Comparison of ENCODE assay signal across 8 cellular contexts in genomic region chr7:24722386-24723177, GRCh38. TPM values are rescaled to one million over a fixed set of nuclear protein-coding genes. Genes with fewer than 3 reads are reported as not detected.
DNase-seq lines count a peak whose midpoint lies in the region; ATAC-seq and TF ChIP-seq lines count a peak whose summit lies in the region.

No MANE protein-coding gene starts in this region.

- H3K4me3 ChIP-seq in A673 (ENCODE audit: low read depth, low read length, poor library complexity, severe bottlenecking) (no peak overlapping the region), HAP-1 (no peak overlapping the region), adipocyte (ENCODE audit: low read length) (no peak overlapping the region)

- H3K27me3 ChIP-seq in A673 (replicated peaks; ENCODE audit: insufficient read depth, low read depth, low read length, poor library complexity) = no peaks in the 10 kb centered on the region
- H3K27me3 ChIP-seq in HAP-1 (ENCODE audit: low read depth) = no peaks in the 10 kb centered on the region
- no peaks in the 10 kb centered on the region for H3K27me3 ChIP-seq in adipocyte (replicated peaks; ENCODE audit: control insufficient read depth, insufficient read depth, low read length)

- peak; percentile 56 for TF ChIP-seq CTCF in A673 (conservative IDR thresholded peaks at IDR 0.05; ENCODE audit: low read depth, low read length)
- no peak for TF ChIP-seq CTCF in activated CD8-positive, alpha-beta T cell treated with anti-CD3 and anti-CD28 coated beads for 36 hours (IDR thresholded peaks at IDR 0.05)

- no peaks in the 10 kb centered on the region for H3K4me1 ChIP-seq in A673 (ENCODE audit: insufficient read depth, low read length, poor library complexity, severe bottlenecking)
- no peaks in the 10 kb centered on the region for H3K4me1 ChIP-seq in HAP-1
- H3K4me1 ChIP-seq in adipocyte (ENCODE audit: control insufficient read depth, insufficient read depth, low read length) = peaks cover 13% of the 10 kb centered on the region

- POLR2A ChIA-PET in A673 (lab: Charles Lee; ENCODE audit: low non-redundant PET) = no interaction called here
- POLR2A ChIA-PET in activated CD8-positive, alpha-beta T cell treated with anti-CD3 and anti-CD28 coated beads for 36 hours (lab: Charles Lee) = no interaction called here

- in situ Hi-C loops in HAP-1 (cut with MboI; ENCODE audit: low sequenced_read_pairs) = no loop called here

- H3K4me1 Mint-ChIP-seq in activated T-helper 2 cell treated with anti-CD3 and anti-CD28 coated beads, Interferon-gamma antibody, Interleukin-2, Interleukin-4, amounts not matched to agents 10 μg/mL and 5 μg/mL and 100 μg/mL, durations not matched to agents 14 hours and 24 hours and 36 hours (ENCODE audit: low read depth) = peaks cover 11% of the 10 kb centered on the region
- peaks cover 8% of the 10 kb centered on the region for H3K4me1 Mint-ChIP-seq in activated CD8-positive, alpha-beta T cell treated with anti-CD3 and anti-CD28 coated beads for 36 hours (ENCODE audit: low read depth)

- no peak overlapping the region for H3K27ac Mint-ChIP-seq in activated T-helper 2 cell treated with anti-CD3 and anti-CD28 coated beads, Interferon-gamma antibody, Interleukin-2, Interleukin-4, amounts not matched to agents 10 μg/mL and 5 μg/mL and 100 μg/mL, durations not matched to agents 14 hours and 24 hours and 36 hours
- H3K27ac Mint-ChIP-seq in activated CD8-positive, alpha-beta T cell treated with anti-CD3 and anti-CD28 coated beads for 36 hours = no peak overlapping the region

- H3K4me3 Mint-ChIP-seq in activated T-helper 2 cell treated with anti-CD3 and anti-CD28 coated beads, Interferon-gamma antibody, Interleukin-2, Interleukin-4, amounts not matched to agents 10 μg/mL and 5 μg/mL and 100 μg/mL, durations not matched to agents 14 hours and 24 hours and 36 hours (ENCODE audit: low read depth) = no peak overlapping the region
- H3K4me3 Mint-ChIP-seq in activated CD8-positive, alpha-beta T cell treated with anti-CD3 and anti-CD28 coated beads for 36 hours = no peak overlapping the region

- H3K27ac ChIP-seq in A673 (ENCODE audit: low read depth, low read length, poor library complexity, severe bottlenecking) = no peak overlapping the region

- no peaks in the 10 kb centered on the region for H3K27me3 Mint-ChIP-seq in activated T-helper 2 cell treated with anti-CD3 and anti-CD28 coated beads, Interferon-gamma antibody, Interleukin-2, Interleukin-4, amounts not matched to agents 10 μg/mL and 5 μg/mL and 100 μg/mL, durations not matched to agents 14 hours and 24 hours and 36 hours (ENCODE audit: low read depth)
- H3K27me3 Mint-ChIP-seq in activated CD8-positive, alpha-beta T cell treated with anti-CD3 and anti-CD28 coated beads for 36 hours = peaks cover 12% of the 10 kb centered on the region

- no peak for ATAC-seq in activated CD8-positive, alpha-beta T cell treated with anti-CD3 and anti-CD28 coated beads for 36 hours
- ATAC-seq in HG03520 (IDR thresholded peaks at IDR 0.05; ENCODE audit: unreplicated experiment) = no peak

- no peak overlapping the region for H3K9ac ChIP-seq in adipocyte (ENCODE audit: low read length)

- peak; percentile 65 for DNase-seq in A673 (ENCODE audit: low spot score)
- DNase-seq in HAP-1 (ENCODE audit: low spot score in 2 of 2) = peak; percentile 10 to 49
- DNase-seq in adipocyte (ENCODE audit: low read depth) = peak; percentile 51
- DNase-seq in inferior parietal cortex (ENCODE audit: extremely low spot score) = peak; percentile 64
- no peak for DNase-seq in activated T-cell treated with anti-CD3 and anti-CD28 coated beads, Interleukin-2, amount 50 U/mL, for 1 hour
- DNase-seq in activated T-helper 2 cell treated with anti-CD3 and anti-CD28 coated beads, Interferon-gamma antibody, Interleukin-2, Interleukin-4, amounts not matched to agents 10 μg/mL and 5 μg/mL and 100 μg/mL, durations not matched to agents 14 hours and 24 hours and 36 hours (ENCODE audit: low spot score) = no peak
- no peak for DNase-seq in activated CD8-positive, alpha-beta T cell treated with anti-CD3 and anti-CD28 coated beads for 36 hours

- CTCF ChIA-PET in A673 (lab: Charles Lee) = interaction anchor here (0.7 kb wide), 1 partner anchor 90 kb away, joined by 4 read pairs; no protein-coding TSS in a partner anchor
- CTCF ChIA-PET in activated CD8-positive, alpha-beta T cell treated with anti-CD3 and anti-CD28 coated beads for 36 hours (lab: Charles Lee) = interaction anchor here (1.0 kb wide), 1 partner anchor 433 kb away, joined by 3 read pairs; no protein-coding TSS in a partner anchor

- no peaks in the 10 kb centered on the region for H3K36me3 Mint-ChIP-seq in activated T-helper 2 cell treated with anti-CD3 and anti-CD28 coated beads, Interferon-gamma antibody, Interleukin-2, Interleukin-4, amounts not matched to agents 10 μg/mL and 5 μg/mL and 100 μg/mL, durations not matched to agents 14 hours and 24 hours and 36 hours (ENCODE audit: low read depth)
- no peaks in the 10 kb centered on the region for H3K36me3 Mint-ChIP-seq in activated CD8-positive, alpha-beta T cell treated with anti-CD3 and anti-CD28 coated beads for 36 hours (ENCODE audit: low read depth)

- no peaks in the 10 kb centered on the region for H3K9me3 Mint-ChIP-seq in activated T-helper 2 cell treated with anti-CD3 and anti-CD28 coated beads, Interferon-gamma antibody, Interleukin-2, Interleukin-4, amounts not matched to agents 10 μg/mL and 5 μg/mL and 100 μg/mL, durations not matched to agents 14 hours and 24 hours and 36 hours
- H3K9me3 Mint-ChIP-seq in activated CD8-positive, alpha-beta T cell treated with anti-CD3 and anti-CD28 coated beads for 36 hours = no peaks in the 10 kb centered on the region

- intact Hi-C loops in A673 (cut with micrococcal nuclease; ENCODE audit: unreplicated experiment) = loop anchor here (5.0 to 10.0 kb wide), 2 partner anchors 330 to 858 kb away; no protein-coding TSS in a partner anchor
- intact Hi-C loops in activated T-helper 2 cell treated with anti-CD3 and anti-CD28 coated beads, Interferon-gamma antibody, Interleukin-2, Interleukin-4, amounts not matched to agents 10 μg/mL and 5 μg/mL and 100 μg/mL, durations not matched to agents 14 hours and 24 hours and 36 hours (cut with micrococcal nuclease) = loop anchor here (10.0 kb wide), 1 partner anchor 1672 kb away; no protein-coding TSS in a partner anchor
- intact Hi-C loops in activated CD8-positive, alpha-beta T cell treated with anti-CD3 and anti-CD28 coated beads for 36 hours (cut with micrococcal nuclease) = no loop called here

- H3K9me3 ChIP-seq in A673 (ENCODE audit: low read depth, low read length, poor library complexity, severe bottlenecking) (no peaks in the 10 kb centered on the region), HAP-1 (no peaks in the 10 kb centered on the region), adipocyte (ENCODE audit: control insufficient read depth, low read length) (no peaks in the 10 kb centered on the region)

- no peaks in the 10 kb centered on the region for H3K36me3 ChIP-seq in A673 (ENCODE audit: insufficient read depth, low read length, poor library complexity, severe bottlenecking)
- no peaks in the 10 kb centered on the region for H3K36me3 ChIP-seq in HAP-1 (replicated peaks)
- H3K36me3 ChIP-seq in adipocyte (ENCODE audit: control insufficient read depth, insufficient read depth, low read length, severe bottlenecking) = peaks cover 6% of the 10 kb centered on the region

- no TSS peak for BruUV-seq in A673 (replicated peaks; lab: Mats Ljungman, UMichigan)

RNA-seq across cellular contexts. Expression of gene GSDME, which starts 34.7 kb away (rescaled TPM):
- total RNA-seq in A673 (2021) = 0.77 and 3.0 TPM in 2 replicates
- 8.7 and 9.6 TPM in 2 replicates for total RNA-seq in activated T-helper 2 cell treated with anti-CD3 and anti-CD28 coated beads, Interferon-gamma antibody, Interleukin-2, Interleukin-4, amounts not matched to agents 10 μg/mL and 5 μg/mL and 100 μg/mL, durations not matched to agents 14 hours and 24 hours and 36 hours
- 1 to 10 TPM; 5.2 to 6.1 TPM for total RNA-seq in activated CD8-positive, alpha-beta T cell treated with anti-CD3 and anti-CD28 coated beads for 36 hours

Comparison
In these comparisons a context has a peak if more than half of its experiments do, and no peak if none do; other contexts are left out.
1. DNase-seq: peak in A673 (single experiment), HAP-1 (2 of 2), adipocyte (single experiment) and inferior parietal cortex (single experiment); none in activated T-cell treated with anti-CD3 and anti-CD28 coated beads, Interleukin-2, amount 50 U/mL, for 1 hour (single experiment), activated T-helper 2 cell treated with anti-CD3 and anti-CD28 coated beads, Interferon-gamma antibody, Interleukin-2, Interleukin-4, amounts not matched to agents 10 μg/mL and 5 μg/mL and 100 μg/mL, durations not matched to agents 14 hours and 24 hours and 36 hours (single experiment) and activated CD8-positive, alpha-beta T cell treated with anti-CD3 and anti-CD28 coated beads for 36 hours (single experiment).